Comparison of ENCODE assay signal across 16 cellular contexts in genomic region chr16:28303132-28303531, GRCh38. TPM values are rescaled to one million over a fixed set of nuclear protein-coding genes. Genes with fewer than 3 reads are reported as not detected.
DNase-seq lines count a peak whose midpoint lies in the region; ATAC-seq and TF ChIP-seq lines count a peak whose summit lies in the region.
"Had no signal": no experiment of that assay in that cellular context is flagged by ENCODE, and none has a peak within 500 bp of the region (broad histone marks: within the 10 kb centered on the region; RNA-seq: fewer than 3 reads in every experiment).

No MANE protein-coding gene starts in this region.

- no peak overlapping the region for H2BK120ac ChIP-seq in trophoblast cell (ENCODE audit: insufficient read depth, low read length, poor library complexity)

- no peak overlapping the region for H2BK12ac ChIP-seq in trophoblast cell (ENCODE audit: low read length)

- H3K27me3 Mint-ChIP-seq in activated naive CD8-positive, alpha-beta T cell: no peaks in the 10 kb centered on the region
- H3K27me3 Mint-ChIP-seq in activated naive CD8-positive, alpha-beta T cell treated with anti-CD3 and anti-CD28 coated beads for 36 hours: no peaks in the 10 kb centered on the region
- H3K27me3 Mint-ChIP-seq in T-cell: no peaks in the 10 kb centered on the region
- no peaks in the 10 kb centered on the region for H3K27me3 Mint-ChIP-seq in naive thymus-derived CD4-positive, alpha-beta T cell

- TF ChIP-seq POLR2A in Peyer's patch (IDR thresholded peaks at IDR 0.05): no peak

- H2AK5ac ChIP-seq in trophoblast cell (ENCODE audit: low read length): no peak overlapping the region

- no peak overlapping the region for H3K18ac ChIP-seq in trophoblast cell (ENCODE audit: low read length)

- no peaks in the 10 kb centered on the region for H3K79me2 ChIP-seq in trophoblast cell (ENCODE audit: control insufficient read depth, insufficient read depth, low read length, poor library complexity)

- no peak for ATAC-seq in T-cell (replicated peaks in 1 of 4)
- no peak for ATAC-seq in naive thymus-derived CD4-positive, alpha-beta T cell

- no peak overlapping the region for H3K27ac ChIP-seq in naive thymus-derived CD4-positive, alpha-beta T cell (ENCODE audit: low read depth, low read length)
- H3K27ac ChIP-seq in Peyer's patch: no peak overlapping the region
- H3K27ac ChIP-seq in trophoblast cell (ENCODE audit: low read depth, low read length): no peak overlapping the region
- H3K27ac ChIP-seq: BLaER1, HL-60 had no signal

- H3K4me1 Mint-ChIP-seq in activated naive CD8-positive, alpha-beta T cell (ENCODE audit: low read depth): peaks cover 57% of the 10 kb centered on the region
- H3K4me1 Mint-ChIP-seq in activated naive CD8-positive, alpha-beta T cell treated with anti-CD3 and anti-CD28 coated beads for 36 hours: peaks cover 19% of the 10 kb centered on the region
- peaks cover 55 to 68% (median 62%) of the 10 kb centered on the region in 3 donors for H3K4me1 Mint-ChIP-seq in T-cell
- peaks cover 6 to 81% (median 64%) of the 10 kb centered on the region in 7 donors for H3K4me1 Mint-ChIP-seq in naive thymus-derived CD4-positive, alpha-beta T cell

- H3K27me3 ChIP-seq in naive thymus-derived CD4-positive, alpha-beta T cell (ENCODE audit: control insufficient read depth in 2 of 2, insufficient read depth in 2 of 2, low read length in 2 of 2): no peaks in the 10 kb centered on the region
- H3K27me3 ChIP-seq in Peyer's patch: no peaks in the 10 kb centered on the region
- no peaks in the 10 kb centered on the region for H3K27me3 ChIP-seq in trophoblast cell (ENCODE audit: insufficient read depth, low read length)
- H3K27me3 ChIP-seq: BLaER1 had no signal

- H4K12ac ChIP-seq in trophoblast cell (ENCODE audit: low read depth, low read length): no peak overlapping the region

- no peak overlapping the region for H2AFZ ChIP-seq in trophoblast cell (ENCODE audit: insufficient read depth, low read length, poor library complexity)

- no peaks in the 10 kb centered on the region for H3K9me3 Mint-ChIP-seq in activated naive CD8-positive, alpha-beta T cell (ENCODE audit: low read depth)
- no peaks in the 10 kb centered on the region for H3K9me3 Mint-ChIP-seq in activated naive CD8-positive, alpha-beta T cell treated with anti-CD3 and anti-CD28 coated beads for 36 hours
- H3K9me3 Mint-ChIP-seq in T-cell: no peaks in the 10 kb centered on the region
- no peaks in the 10 kb centered on the region for H3K9me3 Mint-ChIP-seq in naive thymus-derived CD4-positive, alpha-beta T cell
- H3K9me3 Mint-ChIP-seq: HFFc6 had no signal

- no peak overlapping the region for H3K14ac ChIP-seq in trophoblast cell (ENCODE audit: low read length)

- no peak overlapping the region for H3K4me3 Mint-ChIP-seq in activated naive CD8-positive, alpha-beta T cell
- no peak overlapping the region for H3K4me3 Mint-ChIP-seq in activated naive CD8-positive, alpha-beta T cell treated with anti-CD3 and anti-CD28 coated beads for 36 hours
- no peak overlapping the region for H3K4me3 Mint-ChIP-seq in T-cell
- H3K4me3 Mint-ChIP-seq in naive thymus-derived CD4-positive, alpha-beta T cell: no peak overlapping the region
- H3K4me3 Mint-ChIP-seq: HFFc6 had no signal

- no peak overlapping the region for H3K4ac ChIP-seq in trophoblast cell (ENCODE audit: low read depth, low read length)

- H3K4me3 ChIP-seq in naive thymus-derived CD4-positive, alpha-beta T cell (ENCODE audit: low read length): no peak overlapping the region
- H3K4me3 ChIP-seq in Peyer's patch (no peak overlapping the region), trophoblast cell (ENCODE audit: low read depth, low read length) (no peak overlapping the region)
- H3K4me3 ChIP-seq: BLaER1 had no signal

- peaks cover 0 to 27% (median 0%) of the 10 kb centered on the region in 3 experiments for H3K36me3 ChIP-seq in naive thymus-derived CD4-positive, alpha-beta T cell (ENCODE audit: control insufficient read depth in 2 of 3, insufficient read depth in 3 of 3, low read length in 3 of 3)
- H3K36me3 ChIP-seq in Peyer's patch (no peaks in the 10 kb centered on the region), trophoblast cell (ENCODE audit: control insufficient read depth in 1 of 2, insufficient read depth in 2 of 2, low read length in 2 of 2) (peaks cover 2 to 6% of the 10 kb centered on the region in 2 experiments)

- H3K4me1 ChIP-seq in naive thymus-derived CD4-positive, alpha-beta T cell (ENCODE audit: control insufficient read depth in 2 of 2, insufficient read depth in 2 of 2, low read length in 2 of 2): peaks cover 24% of the 10 kb centered on the region in 2 donors
- H3K4me1 ChIP-seq in Peyer's patch (no peaks in the 10 kb centered on the region), trophoblast cell (ENCODE audit: control insufficient read depth in 1 of 2, insufficient read depth in 2 of 2, low read length in 2 of 2) (no peaks in the 10 kb centered on the region)

- CTCF ChIA-PET in T-cell (lab: Charles Lee): no interaction called here
- CTCF ChIA-PET in naive thymus-derived CD4-positive, alpha-beta T cell (lab: Charles Lee): interaction anchor here (0.6 to 2.0 kb wide), 3 partner anchors 10 to 22 kb away, joined by 4 to 6 read pairs (median 5); no protein-coding TSS in a partner anchor

- H3K79me1 ChIP-seq in trophoblast cell (ENCODE audit: low read length): no peaks in the 10 kb centered on the region

- H3K36me3 Mint-ChIP-seq in activated naive CD8-positive, alpha-beta T cell: peaks cover 8% of the 10 kb centered on the region
- H3K36me3 Mint-ChIP-seq in activated naive CD8-positive, alpha-beta T cell treated with anti-CD3 and anti-CD28 coated beads for 36 hours: peaks cover 7% of the 10 kb centered on the region
- H3K36me3 Mint-ChIP-seq in T-cell: peaks cover 17% of the 10 kb centered on the region
- H3K36me3 Mint-ChIP-seq in naive thymus-derived CD4-positive, alpha-beta T cell: peaks cover 0 to 29% (median 20%) of the 10 kb centered on the region in 5 donors

- H2BK5ac ChIP-seq in trophoblast cell (ENCODE audit: low read depth, low read length, poor library complexity): no peak overlapping the region

- peak overlapping the region; percentile 52 for H3K27ac Mint-ChIP-seq in activated naive CD8-positive, alpha-beta T cell
- no peak overlapping the region for H3K27ac Mint-ChIP-seq in activated naive CD8-positive, alpha-beta T cell treated with anti-CD3 and anti-CD28 coated beads for 36 hours
- H3K27ac Mint-ChIP-seq in T-cell: peak overlapping the region; percentile 81 to 83
- peak overlapping the region in 8 of 9 donors; percentile 44 to 86 (median 74) for H3K27ac Mint-ChIP-seq in naive thymus-derived CD4-positive, alpha-beta T cell
- H3K27ac Mint-ChIP-seq: HFFc6 had no signal

- intact Hi-C loops in naive thymus-derived CD4-positive, alpha-beta T cell (cut with micrococcal nuclease): no loop called here

- no peak overlapping the region for H4K8ac ChIP-seq in trophoblast cell (ENCODE audit: low read depth, low read length)

- no peak overlapping the region for H3K9ac ChIP-seq in trophoblast cell (ENCODE audit: low read length)
- H3K9ac ChIP-seq: BLaER1 had no signal

- no peaks in the 10 kb centered on the region for H3K9me3 ChIP-seq in naive thymus-derived CD4-positive, alpha-beta T cell (ENCODE audit: control insufficient read depth in 2 of 3, low read length in 3 of 3)
- no peaks in the 10 kb centered on the region for H3K9me3 ChIP-seq in Peyer's patch
- H3K9me3 ChIP-seq in trophoblast cell (ENCODE audit: insufficient read depth, low read depth, low read length): no peaks in the 10 kb centered on the region
- H3K9me3 ChIP-seq: BLaER1 had no signal

- H3K4me2 ChIP-seq in trophoblast cell (ENCODE audit: low read length): no peak overlapping the region
- H3K4me2 ChIP-seq: BLaER1 had no signal

- no peak for DNase-seq in activated naive CD8-positive, alpha-beta T cell treated with anti-CD3 and anti-CD28 coated beads for 36 hours
- DNase-seq in T-cell (no peak), Peyer's patch (no peak), SW480 (ENCODE audit: low spot score) (no peak), trophoblast cell (no peak)
- DNase-seq in naive thymus-derived CD4-positive, alpha-beta T cell: no peak
- DNase-seq: 8988T, AML-193, COR-L47, DMS53, GF-D8, HCEC 1CT, HFFc6 had no signal

- POLR2A ChIA-PET in T-cell (lab: Charles Lee): interaction anchor here in 1 of 2 donors (0.6 kb wide), 1 partner anchor 10 kb away, joined by 3 read pairs; no protein-coding TSS in a partner anchor
- POLR2A ChIA-PET in naive thymus-derived CD4-positive, alpha-beta T cell (lab: Charles Lee): interaction anchor here (0.7 to 1.2 kb wide), 2 partner anchors 15 to 1358 kb away, joined by 3 read pairs; no protein-coding TSS in a partner anchor

- TF ChIP-seq CTCF in Peyer's patch (IDR thresholded peaks at IDR 0.05): no peak

- H4K91ac ChIP-seq in trophoblast cell (ENCODE audit: low read depth, low read length): no peak overlapping the region

- no peak overlapping the region for H3K23ac ChIP-seq in trophoblast cell (ENCODE audit: low read length)

RNA-seq across cellular contexts. Expression of gene SBK1, which starts 10.8 kb away (rescaled TPM):
- total RNA-seq in activated naive CD8-positive, alpha-beta T cell treated with anti-CD3 and anti-CD28 coated beads for 36 hours: 1 to 10 TPM; 8.5 to 9.7 TPM
- total RNA-seq in T-cell (10 to 100 TPM; 21.8 to 26.3 (median 23.4) TPM), Peyer's patch (1 to 10 TPM in 2 of 4 donors, under 1 TPM in 2; 0.35 to 2.5 (median 1.3) TPM)
- total RNA-seq in naive thymus-derived CD4-positive, alpha-beta T cell: 10 to 100 TPM in 4 of 5 experiments, 1 to 10 TPM in 1; 6.0 to 19.9 (median 17.9) TPM
- polyA plus RNA-seq in naive thymus-derived CD4-positive, alpha-beta T cell: 10 to 100 TPM in 1 of 2 donors, 1 to 10 TPM in 1; 4.2 to 10.0 TPM
- polyA plus RNA-seq in trophoblast cell (2013): 21.5 and 21.8 TPM in 2 replicates
- total RNA-seq: HFFc6 had no signal
